Comparison of ENCODE assay signal across 21 cellular contexts in genomic region chr2:134129900-134130537, GRCh38.
"Had no signal": no experiment of that assay in that cellular context is flagged by ENCODE, and none has a peak within 500 bp of the region (broad histone marks: within the 10 kb centered on the region; RNA-seq: fewer than 3 reads in every experiment).

No MANE protein-coding gene starts in this region.

- H3K27me3 Mint-ChIP-seq: naive thymus-derived CD8-positive, alpha-beta T cell had no signal

- H3K9me3 Mint-ChIP-seq: naive thymus-derived CD8-positive, alpha-beta T cell had no signal

- ATAC-seq: left colon; left ventricle myocardium superior; naive thymus-derived CD8-positive, alpha-beta T cell; pancreas; right lobe of liver had no signal

- DNase-seq: dermis blood vessel endothelial cell; effector memory CD4-positive, alpha-beta T cell; esophagus squamous epithelium; foreskin melanocyte; glutamatergic neuron; heart right ventricle; hippocampal formation; kidney glomerular epithelial cell; left colon; left ventricle myocardium superior; lower lobe of right lung; naive thymus-derived CD8-positive, alpha-beta T cell; pancreas; retina; right lobe of liver; small intestine; stimulated activated CD4-positive, alpha-beta T cell treated with anti-CD3 and anti-CD28 coated beads, Interleukin-15, amount 100 ng/mL, for 24 hours; stimulated activated CD4-positive, alpha-beta T cell treated with anti-CD3 and anti-CD28 coated beads, Interleukin-2, amount 100 ng/mL, for 48 hours; stimulated activated naive CD4-positive, alpha-beta T cell; substantia nigra; uterus had no signal

- H3K4me3 Mint-ChIP-seq: naive thymus-derived CD8-positive, alpha-beta T cell had no signal
